In genomic region chr4:56048621-56049427, GRCh38 we compare ENCODE assay signal across 8 cellular contexts.
DNase-seq lines count a peak whose midpoint lies in the region; ATAC-seq and TF ChIP-seq lines count a peak whose summit lies in the region.

No MANE protein-coding gene starts in this region.

- BruUV-seq in Caco-2 (replicated peaks; lab: Mats Ljungman, UMichigan): no TSS peak

- H3K36me3 Mint-ChIP-seq in Caco-2 (ENCODE audit: insufficient read depth, unreplicated experiment): no peaks in the 10 kb centered on the region
- H3K36me3 Mint-ChIP-seq in activated CD8-positive, alpha-beta memory T cell treated with anti-CD3 and anti-CD28 coated beads, Interleukin-2, amount 10 ng/mL, durations not matched to agents 7 days and 5 days: no peaks in the 10 kb centered on the region
- H3K36me3 Mint-ChIP-seq in naive thymus-derived CD8-positive, alpha-beta T cell: peaks cover 0 to 2% (median 0%) of the 10 kb centered on the region in 3 donors

- POLR2A ChIA-PET in Caco-2 (lab: Charles Lee): no interaction called here
- POLR2A ChIA-PET in naive thymus-derived CD8-positive, alpha-beta T cell (lab: Charles Lee): no interaction called here

- H3K27ac Mint-ChIP-seq in Caco-2 (ENCODE audit: unreplicated experiment): peak overlapping the region; percentile 37
- H3K27ac Mint-ChIP-seq in activated CD8-positive, alpha-beta memory T cell treated with anti-CD3 and anti-CD28 coated beads, Interleukin-2, amount 10 ng/mL, durations not matched to agents 7 days and 5 days: no peak overlapping the region
- H3K27ac Mint-ChIP-seq in naive thymus-derived CD8-positive, alpha-beta T cell: no peak overlapping the region

- no peaks in the 10 kb centered on the region for H3K4me1 ChIP-seq in Caco-2
- peaks cover 0 to 19% (median 11%) of the 10 kb centered on the region in 4 donors for H3K4me1 ChIP-seq in tibial artery

- ATAC-seq in GM19395 (IDR thresholded peaks at IDR 0.05; ENCODE audit: unreplicated experiment) (peak; percentile 96), HG03439 (IDR thresholded peaks at IDR 0.05; ENCODE audit: unreplicated experiment) (peak; percentile 98)
- peak; percentile 95 for ATAC-seq in activated CD8-positive, alpha-beta memory T cell treated with anti-CD3 and anti-CD28 coated beads, Interleukin-2, amount 10 ng/mL, durations not matched to agents 7 days and 5 days
- peak; percentile 83 for ATAC-seq in naive thymus-derived CD8-positive, alpha-beta T cell

- no peak for TF ChIP-seq CTCF in Caco-2 (IDR thresholded peaks at IDR 0.05; ENCODE audit: insufficient read depth in 1 of 2, low read depth in 1 of 2, low read length in 1 of 2, severe bottlenecking in 1 of 2, unreplicated experiment in 1 of 2)
- peak in 1 of 2 experiments; percentile 26 for TF ChIP-seq CTCF in tibial artery (IDR thresholded peaks at IDR 0.05)

- no peaks in the 10 kb centered on the region for H3K27me3 ChIP-seq in Caco-2 (replicated peaks; ENCODE audit: control insufficient read depth, insufficient read depth, low read length)
- peaks cover 0 to 9% of the 10 kb centered on the region in 2 donors for H3K27me3 ChIP-seq in tibial artery

- peak overlapping the region; percentile 76 for H3K4me3 Mint-ChIP-seq in Caco-2 (ENCODE audit: unreplicated experiment)
- peak overlapping the region; percentile 67 for H3K4me3 Mint-ChIP-seq in activated CD8-positive, alpha-beta memory T cell treated with anti-CD3 and anti-CD28 coated beads, Interleukin-2, amount 10 ng/mL, durations not matched to agents 7 days and 5 days
- H3K4me3 Mint-ChIP-seq in naive thymus-derived CD8-positive, alpha-beta T cell: peak overlapping the region; percentile 52 to 80 (median 69)

- peak overlapping the region in 1 of 2 donors; percentile 31 for H3K27ac ChIP-seq in tibial artery

- peak; percentile 55 to 84 for DNase-seq in Caco-2
- peak; percentile 75 for DNase-seq in NCI-H526 treated with DMSO at 0.1 percent for 48 hours (lab: John Stamatoyannopoulos, UW)
- DNase-seq in activated CD8-positive, alpha-beta memory T cell treated with anti-CD3 and anti-CD28 coated beads, Interleukin-2, amount 10 ng/mL, durations not matched to agents 7 days and 5 days: peak; percentile 63
- peak; percentile 11 for DNase-seq in fibroblast of peridontal ligament (ENCODE audit: extremely low read depth)
- DNase-seq in naive thymus-derived CD8-positive, alpha-beta T cell: peak in 3 of 10 donors; percentile 11 to 14 (median 12)
- DNase-seq in tibial artery: no peak

- no peaks in the 10 kb centered on the region for H3K36me3 ChIP-seq in Caco-2 (ENCODE audit: control insufficient read depth, insufficient read depth, low read length)
- H3K36me3 ChIP-seq in tibial artery: no peaks in the 10 kb centered on the region

- no peaks in the 10 kb centered on the region for H3K9me3 ChIP-seq in Caco-2
- no peaks in the 10 kb centered on the region for H3K9me3 ChIP-seq in tibial artery

- CTCF ChIA-PET in Caco-2 (lab: Charles Lee): interaction anchor here (0.6 to 1.5 kb wide), 2 partner anchors 100 to 118 kb away, joined by 3 to 6 read pairs; partner anchors contain the start of gene CEP135
- CTCF ChIA-PET in activated CD8-positive, alpha-beta memory T cell treated with anti-CD3 and anti-CD28 coated beads, Interleukin-2, amount 10 ng/mL, durations not matched to agents 7 days and 5 days (lab: Charles Lee): interaction anchor here (1.0 to 1.3 kb wide), 2 partner anchors 100 to 149 kb away, joined by 3 to 4 read pairs; partner anchors contain the start of gene CEP135

- peaks cover 2% of the 10 kb centered on the region for H3K27me3 Mint-ChIP-seq in Caco-2 (ENCODE audit: insufficient read depth, unreplicated experiment)
- H3K27me3 Mint-ChIP-seq in activated CD8-positive, alpha-beta memory T cell treated with anti-CD3 and anti-CD28 coated beads, Interleukin-2, amount 10 ng/mL, durations not matched to agents 7 days and 5 days: peaks cover 69% of the 10 kb centered on the region
- peaks cover 25 to 57% (median 39%) of the 10 kb centered on the region in 5 donors for H3K27me3 Mint-ChIP-seq in naive thymus-derived CD8-positive, alpha-beta T cell

- no peaks in the 10 kb centered on the region for H3K9me3 Mint-ChIP-seq in Caco-2 (ENCODE audit: unreplicated experiment)
- no peaks in the 10 kb centered on the region for H3K9me3 Mint-ChIP-seq in activated CD8-positive, alpha-beta memory T cell treated with anti-CD3 and anti-CD28 coated beads, Interleukin-2, amount 10 ng/mL, durations not matched to agents 7 days and 5 days (ENCODE audit: low read depth)
- H3K9me3 Mint-ChIP-seq in naive thymus-derived CD8-positive, alpha-beta T cell: peaks cover 0 to 1% (median 0%) of the 10 kb centered on the region in 9 donors

- H3K4me1 Mint-ChIP-seq in Caco-2 (ENCODE audit: low read depth, unreplicated experiment): peaks cover 7% of the 10 kb centered on the region
- peaks cover 12% of the 10 kb centered on the region for H3K4me1 Mint-ChIP-seq in activated CD8-positive, alpha-beta memory T cell treated with anti-CD3 and anti-CD28 coated beads, Interleukin-2, amount 10 ng/mL, durations not matched to agents 7 days and 5 days
- H3K4me1 Mint-ChIP-seq in naive thymus-derived CD8-positive, alpha-beta T cell: peaks cover 1 to 15% (median 12%) of the 10 kb centered on the region in 4 donors

- H3K4me3 ChIP-seq in Caco-2 (ENCODE audit: low read depth, low read length) (peak overlapping the region; percentile 86), tibial artery (peak overlapping the region; percentile 56 to 68)

- intact Hi-C loops in Caco-2 (cut with micrococcal nuclease; ENCODE audit: unreplicated experiment): loop anchor here (1.0 to 2.0 kb wide), 2 partner anchors 100 to 252 kb away; no protein-coding TSS in a partner anchor
- intact Hi-C loops in tibial artery (cut with DNase I; ENCODE audit: low total_unique reads): no loop called here

Comparison
In these comparisons a context has a peak if more than half of its experiments do, and no peak if none do; other contexts are left out.
1. DNase-seq: peak in Caco-2 (2 of 2), NCI-H526 treated with DMSO at 0.1 percent for 48 hours (single experiment), activated CD8-positive, alpha-beta memory T cell treated with anti-CD3 and anti-CD28 coated beads, Interleukin-2, amount 10 ng/mL, durations not matched to agents 7 days and 5 days (single experiment) and fibroblast of peridontal ligament (single experiment); none in tibial artery (0 of 2).
2. Peak in every context shown above with its lines, with median percentiles within 50 percentile points of each other: H3K4me3 Mint-ChIP-seq and ATAC-seq.